17 cellular contexts compared by ENCODE assay signal in genomic region chrX:69137911-69138310, GRCh38. TPM values are rescaled to one million over a fixed set of nuclear protein-coding genes. Genes with fewer than 3 reads are reported as not detected.
DNase-seq lines count a peak whose midpoint lies in the region; ATAC-seq and TF ChIP-seq lines count a peak whose summit lies in the region.
"Had no signal": no experiment of that assay in that cellular context is flagged by ENCODE, and none has a peak within 500 bp of the region (broad histone marks: within the 10 kb centered on the region; RNA-seq: fewer than 3 reads in every experiment).

No MANE protein-coding gene starts in this region.

- no peak overlapping the region for H3K23ac ChIP-seq in H9 (ENCODE audit: insufficient read length, low read depth, low read length)

- H3K56ac ChIP-seq in H9 (ENCODE audit: insufficient read length, low read depth, low read length), result no peak overlapping the region

- WGBS in H9 (ENCODE audit: extremely low coverage, insufficient read length, low lambda C conversion rate), result no CpG with 5 or more reads among the region's 3 CpGs
- WGBS in mesodermal cell (ENCODE audit: insufficient coverage in 2 of 2), 2 experiments, result 71 to 100% methylated on average over 1 of the region's 3 CpGs

- H3K27me3 Mint-ChIP-seq in H9 (ENCODE audit: low read depth), result peaks cover 11% of the 10 kb centered on the region
- no peaks in the 10 kb centered on the region for H3K27me3 Mint-ChIP-seq in chondrocyte (ENCODE audit: low read depth)
- peaks cover 67% of the 10 kb centered on the region for H3K27me3 Mint-ChIP-seq in MCF 10A (ENCODE audit: insufficient read depth, unreplicated experiment)
- H3K27me3 Mint-ChIP-seq in activated CD8-positive, alpha-beta T cell treated with anti-CD3 and anti-CD28 coated beads for 36 hours, result peaks cover 16% of the 10 kb centered on the region

- no TSS peak for BruUV-seq in MCF 10A (replicated peaks; lab: Mats Ljungman, UMichigan)

- H3K36me3 ChIP-seq in mesodermal cell (ENCODE audit: control insufficient read depth, insufficient read depth, low read length) (no peaks in the 10 kb centered on the region), skeletal muscle satellite cell (ENCODE audit: insufficient read depth, low read length) (no peaks in the 10 kb centered on the region)

- H3K9me3 Mint-ChIP-seq in H9, result peaks cover 67 to 70% of the 10 kb centered on the region in 2 experiments
- peaks cover 4% of the 10 kb centered on the region for H3K9me3 Mint-ChIP-seq in chondrocyte (ENCODE audit: low read depth)
- H3K9me3 Mint-ChIP-seq in MCF 10A (ENCODE audit: unreplicated experiment), result no peaks in the 10 kb centered on the region
- no peaks in the 10 kb centered on the region for H3K9me3 Mint-ChIP-seq in activated CD8-positive, alpha-beta T cell treated with anti-CD3 and anti-CD28 coated beads for 36 hours
- H3K9me3 Mint-ChIP-seq: activated naive CD4-positive, alpha-beta T cell treated with anti-CD3 and anti-CD28 coated beads for 36 hours; natural killer cell treated with Interleukin-12 subunit alpha and Interleukin-12 subunit beta and Interleukin-15 and Interleukin-18, amount 100 ng/mL, for 72 hours had no signal

- H3K4me3 Mint-ChIP-seq in H9 (no peak overlapping the region), chondrocyte (ENCODE audit: unreplicated experiment) (no peak overlapping the region), MCF 10A (ENCODE audit: unreplicated experiment) (no peak overlapping the region)
- H3K4me3 Mint-ChIP-seq in activated CD8-positive, alpha-beta T cell treated with anti-CD3 and anti-CD28 coated beads for 36 hours, result no peak overlapping the region
- H3K4me3 Mint-ChIP-seq: activated naive CD4-positive, alpha-beta T cell treated with anti-CD3 and anti-CD28 coated beads for 36 hours; natural killer cell treated with Interleukin-12 subunit alpha and Interleukin-12 subunit beta and Interleukin-15 and Interleukin-18, amount 100 ng/mL, for 72 hours had no signal

- TF ChIP-seq CTCF in H9 (conservative IDR thresholded peaks at IDR 0.05), result no peak
- no peak for TF ChIP-seq CTCF in chondrocyte (IDR thresholded peaks at IDR 0.05)
- TF ChIP-seq CTCF in MCF 10A (IDR thresholded peaks at IDR 0.05; ENCODE audit: unreplicated experiment), result no peak
- TF ChIP-seq CTCF in activated CD8-positive, alpha-beta T cell treated with anti-CD3 and anti-CD28 coated beads for 36 hours (IDR thresholded peaks at IDR 0.05), result no peak

- no peak overlapping the region for H4K8ac ChIP-seq in H9 (replicated peaks; ENCODE audit: insufficient read length, low read depth, low read length)

- H3K27ac Mint-ChIP-seq in H9, result peak overlapping the region in 2 of 3 experiments; percentile 96 to 97; a peak in 5 of 7 replicates
- peak overlapping the region; percentile 84 for H3K27ac Mint-ChIP-seq in chondrocyte (ENCODE audit: unreplicated experiment)
- H3K27ac Mint-ChIP-seq in MCF 10A (ENCODE audit: low read depth, unreplicated experiment), result no peak overlapping the region
- H3K27ac Mint-ChIP-seq in activated CD8-positive, alpha-beta T cell treated with anti-CD3 and anti-CD28 coated beads for 36 hours, result no peak overlapping the region
- H3K27ac Mint-ChIP-seq: activated naive CD4-positive, alpha-beta T cell treated with anti-CD3 and anti-CD28 coated beads for 36 hours; natural killer cell treated with Interleukin-12 subunit alpha and Interleukin-12 subunit beta and Interleukin-15 and Interleukin-18, amount 100 ng/mL, for 72 hours had no signal

- H3K79me2 ChIP-seq in H9 (ENCODE audit: insufficient read depth, low read length), result no peaks in the 10 kb centered on the region

- H2AK5ac ChIP-seq in H9 (ENCODE audit: insufficient read length, low read length), result no peak overlapping the region

- H4K91ac ChIP-seq in H9 (ENCODE audit: insufficient read length, low read depth, low read length), result no peak overlapping the region

- H3T11ph ChIP-seq in H9 (ENCODE audit: low read length), result no peak overlapping the region

- H2BK20ac ChIP-seq in H9 (ENCODE audit: low read depth, low read length, poor library complexity, severe bottlenecking), result no peak overlapping the region

- H3K4me1 ChIP-seq in H9 (ENCODE audit: insufficient read depth, low read length) (peaks cover 16% of the 10 kb centered on the region; the same call in 1 of the 2 replicates), mesodermal cell (ENCODE audit: control insufficient read depth, insufficient read depth, low read length, poor library complexity, severe bottlenecking) (peaks cover 9% of the 10 kb centered on the region), skeletal muscle satellite cell (ENCODE audit: control insufficient read depth, insufficient read depth, low read length) (peaks cover 10% of the 10 kb centered on the region)
- H3K4me1 ChIP-seq: body of pancreas had no signal

- no peak overlapping the region for H3K4ac ChIP-seq in H9 (ENCODE audit: low read depth, low read length)

- no peak overlapping the region for H2BK12ac ChIP-seq in H9 (ENCODE audit: insufficient read length, low read depth, low read length)

- H3K23me2 ChIP-seq in H9 (ENCODE audit: insufficient read length, low read depth, low read length, poor library complexity, severe bottlenecking), result no peaks in the 10 kb centered on the region

- H3K27ac ChIP-seq in H9 (ENCODE audit: insufficient read length, low read depth, low read length) (peak overlapping the region; percentile 48), mesodermal cell (ENCODE audit: low read depth, low read length, severe bottlenecking) (peak overlapping the region; percentile 92)

- H3K14ac ChIP-seq in H9 (ENCODE audit: insufficient read depth, low read length), result no peak overlapping the region

- H3K36me3 Mint-ChIP-seq in H9 (ENCODE audit: insufficient read depth in 1 of 3, low read depth in 3 of 3) (no peaks in the 10 kb centered on the region; a peak in 3 of 7 replicates), chondrocyte (ENCODE audit: low read depth) (no peaks in the 10 kb centered on the region), MCF 10A (ENCODE audit: insufficient read depth, unreplicated experiment) (no peaks in the 10 kb centered on the region)
- no peaks in the 10 kb centered on the region for H3K36me3 Mint-ChIP-seq in activated CD8-positive, alpha-beta T cell treated with anti-CD3 and anti-CD28 coated beads for 36 hours (ENCODE audit: low read depth)
- H3K36me3 Mint-ChIP-seq: natural killer cell treated with Interleukin-12 subunit alpha and Interleukin-12 subunit beta and Interleukin-15 and Interleukin-18, amount 100 ng/mL, for 72 hours had no signal

- H3K9ac ChIP-seq in H9 (ENCODE audit: extremely low read depth, insufficient read length, low read length) (no peak overlapping the region), skeletal muscle satellite cell (ENCODE audit: low read depth, low read length) (peak overlapping the region; percentile 26)

- CTCF ChIA-PET in MCF 10A (lab: Yijun Ruan, JAX), result interaction anchor here (0.6 to 0.9 kb wide), 2 partner anchors 42 to 84 kb away, joined by 3 read pairs; no protein-coding TSS in a partner anchor
- CTCF ChIA-PET in activated CD8-positive, alpha-beta T cell treated with anti-CD3 and anti-CD28 coated beads for 36 hours (lab: Charles Lee), result interaction anchor here (0.9 kb wide), 1 partner anchor 192 kb away, joined by 3 read pairs; no protein-coding TSS in a partner anchor

- POLR2A ChIA-PET in MCF 10A (lab: Yijun Ruan, JAX), result no interaction called here
- POLR2A ChIA-PET in activated CD8-positive, alpha-beta T cell treated with anti-CD3 and anti-CD28 coated beads for 36 hours (lab: Charles Lee), result no interaction called here

- DNase-seq in H9, result no peak
- peak; percentile 53 for DNase-seq in chondrocyte (ENCODE audit: low spot score)
- no peak for DNase-seq in MCF 10A (ENCODE audit: unreplicated experiment)
- DNase-seq in activated CD8-positive, alpha-beta T cell treated with anti-CD3 and anti-CD28 coated beads for 36 hours, result no peak
- no peak for DNase-seq in NCI-H1105 (lab: John Stamatoyannopoulos, UW)
- DNase-seq in NCI-H446 treated with DMSO at 0.1 percent for 48 hours (lab: John Stamatoyannopoulos, UW), result no peak
- DNase-seq: activated CD4-positive, CD25-positive, alpha-beta regulatory T cell treated with anti-CD3 and anti-CD28 coated beads, Interleukin-2, amount 50 U/mL, for 72 hours; activated CD8-positive, alpha-beta memory T cell treated with anti-CD3 and anti-CD28 coated beads, Interleukin-2, amount 50 U/mL, for 4 hours; activated naive CD4-positive, alpha-beta T cell treated with anti-CD3 and anti-CD28 coated beads for 36 hours; NCI-H1092 treated with DMSO at 0.1 percent for 48 hours; NK-92 treated with Interleukin-12 subunit alpha and Interleukin-12 subunit beta, amount 100 ng/mL, for 24 hours; stimulated activated CD4-positive, alpha-beta T cell treated with anti-CD3 and anti-CD28 coated beads, Interleukin-12 subunit alpha, Interleukin-12 subunit beta, amount 100 ng/mL, for 4 hours; stimulated activated naive CD8-positive, alpha-beta T cell treated with anti-CD3 and anti-CD28 coated beads, Interleukin-15, Interleukin-2, amounts not matched to agents 100 U/mL and 50 U/mL, for 24 hours had no signal

- no peak overlapping the region for H2BK5ac ChIP-seq in H9 (ENCODE audit: insufficient read length, low read length)

- ATAC-seq in activated CD8-positive, alpha-beta T cell treated with anti-CD3 and anti-CD28 coated beads for 36 hours, result no peak
- ATAC-seq: natural killer cell treated with Interleukin-12 subunit alpha and Interleukin-12 subunit beta and Interleukin-15 and Interleukin-18, amount 100 ng/mL, for 72 hours; stimulated activated naive CD8-positive, alpha-beta T cell treated with anti-CD3 and anti-CD28 coated beads, Interleukin-15, Interleukin-2, amounts not matched to agents 100 U/mL and 50 U/mL, for 24 hours had no signal

- H3K18ac ChIP-seq in H9 (ENCODE audit: insufficient read length, low read depth, low read length), result peak overlapping the region; percentile 25

- no peak overlapping the region for H2BK15ac ChIP-seq in H9 (ENCODE audit: low read depth, low read length)

- H3K79me1 ChIP-seq in H9 (ENCODE audit: insufficient read depth, low read depth, low read length, poor library complexity, severe bottlenecking), result no peaks in the 10 kb centered on the region

- H3K4me2 ChIP-seq in H9 (ENCODE audit: insufficient read depth, insufficient read length, low read length), result peak overlapping the region; percentile 19
- no peak overlapping the region for H3K4me2 ChIP-seq in skeletal muscle satellite cell (ENCODE audit: low read length)

- no peak overlapping the region for H2AFZ ChIP-seq in H9 (ENCODE audit: low read length)

- no peaks in the 10 kb centered on the region for H4K20me1 ChIP-seq in H9 (ENCODE audit: control insufficient read depth, insufficient read depth, insufficient read length)

- H2BK120ac ChIP-seq in H9 (ENCODE audit: low read depth, low read length, poor library complexity, severe bottlenecking), result no peak overlapping the region

- H3K27me3 ChIP-seq in H9 (ENCODE audit: insufficient read depth, low read length) (no peaks in the 10 kb centered on the region), skeletal muscle satellite cell (ENCODE audit: control insufficient read depth, insufficient read depth, low read length) (peaks cover 31% of the 10 kb centered on the region)
- H3K27me3 ChIP-seq: body of pancreas had no signal

- H3K4me3 ChIP-seq in mesodermal cell (ENCODE audit: extremely low read depth, insufficient read depth, low read length, poor library complexity, severe bottlenecking) (no peak overlapping the region), skeletal muscle satellite cell (ENCODE audit: low read length) (no peak overlapping the region)
- H3K4me3 ChIP-seq: body of pancreas had no signal

- intact Hi-C loops in MCF 10A (cut with micrococcal nuclease), result loop anchor here (10.0 kb wide), 1 partner anchor 313 kb away; the partner anchor contains the start of gene EFNB1
- intact Hi-C loops in activated CD8-positive, alpha-beta T cell treated with anti-CD3 and anti-CD28 coated beads for 36 hours (cut with micrococcal nuclease), result no loop called here

- no peak overlapping the region for H4K5ac ChIP-seq in H9 (ENCODE audit: insufficient read length, low read depth, low read length)

- H3K4me1 Mint-ChIP-seq in H9 (peaks cover 52 to 53% of the 10 kb centered on the region in 2 experiments), chondrocyte (ENCODE audit: low read depth) (peaks cover 15% of the 10 kb centered on the region), MCF 10A (ENCODE audit: insufficient read depth, unreplicated experiment) (no peaks in the 10 kb centered on the region)
- H3K4me1 Mint-ChIP-seq in activated CD8-positive, alpha-beta T cell treated with anti-CD3 and anti-CD28 coated beads for 36 hours (ENCODE audit: low read depth), result no peaks in the 10 kb centered on the region

- H3K9me3 ChIP-seq in H9 (ENCODE audit: control insufficient read depth, low read depth, low read length), result no peaks in the 10 kb centered on the region
- no peaks in the 10 kb centered on the region for H3K9me3 ChIP-seq in mesodermal cell (ENCODE audit: control insufficient read depth, low read length)
- no peaks in the 10 kb centered on the region for H3K9me3 ChIP-seq in skeletal muscle satellite cell (replicated peaks; ENCODE audit: low read length)
- H3K9me3 ChIP-seq: body of pancreas had no signal

RNA-seq across cellular contexts. Expression of gene PJA1, which starts 27.3 kb away (rescaled TPM):
- total RNA-seq in H9 (2021) (41.4 and 45.6 TPM in 2 replicates), chondrocyte (20.7 to 34.8 TPM (median 30.1 TPM) in 3 replicates), MCF 10A (2022) (12.6 and 14.1 TPM in 2 replicates)
- 40.2 TPM for polyA plus RNA-seq in mesodermal cell (2013, experiment 1 of 2)
- polyA plus RNA-seq in mesodermal cell (2013, experiment 2 of 2), result 46.6 TPM
- total RNA-seq in skeletal muscle satellite cell (2012; rRNA removed), result 9.6 and 17.0 TPM in 2 replicates
- total RNA-seq in activated CD8-positive, alpha-beta T cell treated with anti-CD3 and anti-CD28 coated beads for 36 hours, result 10 to 100 TPM; 21.0 to 22.6 TPM

Comparison
In these comparisons a context has a peak if more than half of its experiments do, and no peak if none do; other contexts are left out.
1. H3K27ac Mint-ChIP-seq: peak in H9 (2 of 3) and chondrocyte (single experiment); none in MCF 10A (single experiment) and activated CD8-positive, alpha-beta T cell treated with anti-CD3 and anti-CD28 coated beads for 36 hours (single experiment).